32 cellular contexts compared by ENCODE assay signal in genomic region chr14:42143114-42143513, GRCh38.
"Had no signal": no experiment of that assay in that cellular context is flagged by ENCODE, and none has a peak within 500 bp of the region (broad histone marks: within the 10 kb centered on the region; RNA-seq: fewer than 3 reads in every experiment).

No MANE protein-coding gene starts in this region.

- ATAC-seq: activated naive CD4-positive, alpha-beta T cell treated with anti-CD3 and anti-CD28 coated beads, Interleukin-2, amount 50 U/mL, for 72 hours; activated naive CD8-positive, alpha-beta T cell treated with anti-CD3 and anti-CD28 coated beads, Interleukin-2, amount 50 U/mL, for 24 hours; activated T-cell treated with anti-CD3 and anti-CD28 coated beads, Interleukin-2, amount 50 U/mL, for 4 hours; activated T-cell treated with anti-CD3 and anti-CD28 coated beads, Interleukin-2, amount 50 U/mL, for 72 hours; activated T-helper 17 cell treated with anti-CD3 and anti-CD28 coated beads, Interleukin-2, amount 50 U/mL, for 72 hours; body of pancreas had no signal

- H3K9me3 ChIP-seq: adrenal gland, ascending aorta, body of pancreas, breast epithelium had no signal

- FAIRE-seq: bronchial epithelial cell had no signal

- H3K4me3 ChIP-seq: adrenal gland, ascending aorta, body of pancreas, breast epithelium, cardiac muscle cell had no signal

- DNase-seq: activated effector memory CD4-positive, alpha-beta T cell treated with anti-CD3 and anti-CD28 coated beads, Interleukin-2, amount 50 U/mL, for 16 hours; activated effector memory CD4-positive, alpha-beta T cell treated with Interleukin-2 at 50 U/mL for 16 hours; activated gamma-delta T cell; activated gamma-delta T cell treated with Interleukin-2 at 50 U/mL for 16 hours; activated naive CD4-positive, alpha-beta T cell; activated naive CD4-positive, alpha-beta T cell treated with anti-CD3 and anti-CD28 coated beads for 36 hours; activated naive CD4-positive, alpha-beta T cell treated with anti-CD3 and anti-CD28 coated beads, Interleukin-2, amount 10 ng/mL, durations not matched to agents 7 days and 5 days; activated naive CD4-positive, alpha-beta T cell treated with anti-CD3 and anti-CD28 coated beads, Interleukin-2, amount 50 U/mL, for 16 hours; activated naive CD4-positive, alpha-beta T cell treated with Interleukin-2 at 50 U/mL for 16 hours; activated naive CD8-positive, alpha-beta T cell treated with anti-CD3 and anti-CD28 coated beads for 36 hours; activated naive CD8-positive, alpha-beta T cell treated with anti-CD3 and anti-CD28 coated beads, Interleukin-2, amount 10 ng/mL, durations not matched to agents 7 days and 5 days; activated naive CD8-positive, alpha-beta T cell treated with anti-CD3 and anti-CD28 coated beads, Interleukin-2, amount 50 U/mL, for 24 hours; activated T-cell treated with anti-CD3 and anti-CD28 coated beads, Interleukin-2, amount 50 U/mL, for 24 hours; activated T-cell treated with anti-CD3 and anti-CD28 coated beads, Interleukin-2, amount 50 U/mL, for 4 hours; activated T-cell treated with anti-CD3 and anti-CD28 coated beads, Interleukin-2, amount 50 U/mL, for 48 hours; activated T-cell treated with anti-CD3 and anti-CD28 coated beads, Interleukin-2, amount 50 U/mL, for 72 hours; adrenal gland; amniotic stem cell; amygdala; anterior cingulate cortex; aorta; body of pancreas; brain microvascular endothelial cell; caudate nucleus; central memory CD4-positive, alpha-beta T cell; cerebellar nuclear complex had no signal

- H3K27ac ChIP-seq: adrenal gland, ascending aorta, body of pancreas, brain microvascular endothelial cell, breast epithelium, cardiac muscle cell had no signal

- H3K36me3 ChIP-seq: adrenal gland, ascending aorta, brain microvascular endothelial cell, breast epithelium, cardiac muscle cell had no signal

- H3K4me1 ChIP-seq: adrenal gland, ascending aorta, body of pancreas, breast epithelium had no signal

- H3K27me3 ChIP-seq: adrenal gland, ascending aorta, body of pancreas, brain microvascular endothelial cell, breast epithelium, cardiac muscle cell had no signal
